ENCODE assay signal across 13 cellular contexts in the genomic region with DNA sequence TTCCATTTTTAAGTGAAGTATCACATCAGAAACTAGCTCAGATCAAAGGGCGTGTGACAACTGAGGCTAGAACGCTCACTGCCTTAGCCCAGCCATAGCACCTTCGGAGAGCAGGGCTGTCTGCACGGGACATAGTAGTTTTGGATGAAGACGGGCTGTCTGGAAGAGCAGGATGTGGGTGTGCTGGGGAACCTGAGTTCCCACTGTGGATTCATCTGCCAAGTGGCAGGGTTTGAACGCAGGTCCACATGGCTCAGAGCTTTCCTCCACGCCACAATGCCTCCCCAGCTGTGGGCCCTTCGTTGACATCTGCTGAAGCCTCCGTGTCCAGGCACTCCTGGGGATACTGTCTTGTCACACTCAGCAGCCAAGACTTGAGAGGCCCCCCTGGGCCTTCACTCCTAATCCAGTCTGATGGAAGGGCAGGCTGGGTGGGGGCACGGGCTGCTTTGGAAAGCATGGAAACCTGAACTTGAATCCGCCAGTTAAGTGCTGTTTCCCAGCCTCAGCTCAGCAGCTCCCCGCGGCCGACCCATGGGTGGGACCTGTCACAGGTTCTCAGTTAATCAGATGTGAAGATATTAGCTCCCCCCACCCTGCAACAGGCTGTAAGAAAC.
DNase-seq lines count a peak whose midpoint lies in the region; TF ChIP-seq lines count a peak whose summit lies in the region.
"Had no signal": no experiment of that assay in that cellular context is flagged by ENCODE, and none has a peak within 500 bp of the region (broad histone marks: within the 10 kb centered on the region; RNA-seq: fewer than 3 reads in every experiment).

No MANE protein-coding gene starts in this region.

- H3K27ac Mint-ChIP-seq in chondrocyte (ENCODE audit: unreplicated experiment) = peak overlapping the region; percentile 87

- H3K27ac ChIP-seq in muscle layer of duodenum (ENCODE audit: low read length) (peak overlapping the region; percentile 51), suprapubic skin (peak overlapping the region; percentile 77)

- in situ Hi-C loops in HAP-1 (cut with MboI; ENCODE audit: low sequenced_read_pairs) = no loop called here
- in situ Hi-C loops in ACHN (cut with HindIII; ENCODE audit: low pct_ligation_motif_present, low pct_unique_long_range_greater_than_20kb, low sequenced_read_pairs) = no loop called here

- 92% methylated on average over 6 of the region's 14 CpGs for WGBS in suprapubic skin

- TF ChIP-seq POLR2A in suprapubic skin (IDR thresholded peaks at IDR 0.05) = no peak

- H3K9me3 ChIP-seq in muscle layer of duodenum (ENCODE audit: control insufficient read depth in 1 of 2, low read length in 2 of 2) (no peaks in the 10 kb centered on the region), suprapubic skin (no peaks in the 10 kb centered on the region), HAP-1 (no peaks in the 10 kb centered on the region)
- H3K9me3 ChIP-seq: adrenal gland, MG63 had no signal

- peaks cover 26% of the 10 kb centered on the region for H3K36me3 Mint-ChIP-seq in chondrocyte (ENCODE audit: low read depth)

- TF ChIP-seq CTCF in chondrocyte (IDR thresholded peaks at IDR 0.05) = no peak
- no peak for TF ChIP-seq CTCF in suprapubic skin (IDR thresholded peaks at IDR 0.05)

- DNase-seq in M059J (ENCODE audit: low read depth) (peak; percentile 42), chondrocyte (ENCODE audit: low spot score) (no peak), suprapubic skin (ENCODE audit: low spot score in 2 of 2) (peak in 1 of 2 donors; percentile 64), HAP-1 (ENCODE audit: low spot score in 2 of 2) (no peak), GF-D8 (lab: John Stamatoyannopoulos, UW) (no peak), ACHN (no peak), NCI-H510A (lab: John Stamatoyannopoulos, UW) (no peak)
- DNase-seq: MG63; NCI-H2171 treated with DMSO at 0.1 percent for 48 hours; RPMI8226; stimulated activated CD4-positive, alpha-beta T cell treated with anti-CD3 and anti-CD28 coated beads, Interleukin-15, amount 100 ng/mL, for 24 hours had no signal

- no peaks in the 10 kb centered on the region for H3K27me3 Mint-ChIP-seq in chondrocyte (ENCODE audit: low read depth)

- no peaks in the 10 kb centered on the region for H3K27me3 ChIP-seq in muscle layer of duodenum (ENCODE audit: low read depth, low read length)
- no peaks in the 10 kb centered on the region for H3K27me3 ChIP-seq in suprapubic skin
- no peaks in the 10 kb centered on the region for H3K27me3 ChIP-seq in HAP-1 (ENCODE audit: low read depth)
- H3K27me3 ChIP-seq: adrenal gland, MG63 had no signal

- no peak overlapping the region for H3K4me3 ChIP-seq in muscle layer of duodenum (ENCODE audit: low read depth in 1 of 2, low read length in 2 of 2)
- no peak overlapping the region for H3K4me3 ChIP-seq in suprapubic skin
- no peak overlapping the region for H3K4me3 ChIP-seq in HAP-1
- H3K4me3 ChIP-seq: adrenal gland, MG63 had no signal

- H3K36me3 ChIP-seq in muscle layer of duodenum (ENCODE audit: control insufficient read depth in 1 of 2, insufficient read depth in 2 of 2, low read length in 2 of 2) (peaks cover 13 to 28% of the 10 kb centered on the region in 2 donors), suprapubic skin (peaks cover 37% of the 10 kb centered on the region), HAP-1 (replicated peaks) (peaks cover 6% of the 10 kb centered on the region)

- H3K9me3 Mint-ChIP-seq in chondrocyte (ENCODE audit: low read depth) = no peaks in the 10 kb centered on the region

- no peak overlapping the region for H3K4me3 Mint-ChIP-seq in chondrocyte (ENCODE audit: unreplicated experiment)

- peaks cover 4 to 71% of the 10 kb centered on the region in 2 donors for H3K4me1 ChIP-seq in muscle layer of duodenum (ENCODE audit: control insufficient read depth in 1 of 2, insufficient read depth in 2 of 2, low read length in 2 of 2)
- peaks cover 77% of the 10 kb centered on the region for H3K4me1 ChIP-seq in suprapubic skin
- H3K4me1 ChIP-seq in HAP-1 = peaks cover 34% of the 10 kb centered on the region

- H3K4me1 Mint-ChIP-seq in chondrocyte (ENCODE audit: low read depth) = peaks cover 85% of the 10 kb centered on the region

- no peak for TF ChIP-seq EP300 in suprapubic skin (IDR thresholded peaks at IDR 0.05)
